Comparison of ENCODE assay signal across 14 cellular contexts in the genomic region with DNA sequence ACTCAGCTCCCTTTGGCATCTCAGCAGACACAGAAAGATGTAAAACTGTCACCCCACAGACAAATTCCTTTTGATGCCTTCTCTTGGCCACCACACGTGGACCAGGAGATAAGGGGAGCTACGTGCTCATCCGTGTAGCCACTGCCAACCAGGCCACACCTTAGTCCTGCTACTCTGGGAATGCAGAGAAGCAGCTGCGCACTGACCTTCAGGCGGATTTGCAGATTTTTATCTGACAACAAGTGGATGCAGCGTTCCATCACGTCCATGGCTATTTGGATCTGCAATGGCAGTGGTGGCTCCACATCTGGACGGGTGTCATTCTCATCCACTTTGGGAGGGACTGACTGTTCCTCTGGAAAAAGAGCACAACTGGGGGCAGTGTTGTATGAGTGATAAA. TPM values are rescaled to one million over a fixed set of nuclear protein-coding genes. Genes with fewer than 3 reads are reported as not detected.
DNase-seq lines count a peak whose midpoint lies in the region; ATAC-seq and TF ChIP-seq lines count a peak whose summit lies in the region.
"Had no signal": no experiment of that assay in that cellular context is flagged by ENCODE, and none has a peak within 500 bp of the region (broad histone marks: within the 10 kb centered on the region; RNA-seq: fewer than 3 reads in every experiment).

No MANE protein-coding gene starts in this region.

- H3K36me3 ChIP-seq in cardiac muscle cell, result peaks cover 20% of the 10 kb centered on the region
- peaks cover 0 to 34% of the 10 kb centered on the region in 2 donors for H3K36me3 ChIP-seq in adrenal gland (replicated peaks in 1 of 2)

- H3K4me3 ChIP-seq in cardiac muscle cell (no peak overlapping the region), adrenal gland (no peak overlapping the region)

- no peak for TF ChIP-seq POLR2A in adrenal gland (IDR thresholded peaks at IDR 0.05)

- H3K27me3 ChIP-seq in cardiac muscle cell (no peaks in the 10 kb centered on the region), adrenal gland (no peaks in the 10 kb centered on the region)

- DNase-seq in cardiac muscle cell (ENCODE audit: low read depth in 1 of 2, low spot score in 1 of 2) (no peak), left ventricle myocardium superior (no peak), adrenal gland (peak in 4 of 7 donors; percentile 30 to 46 (median 38)), lung microvascular endothelial cell (ENCODE audit: low read depth in 2 of 2) (peak; percentile 8 to 21), MV-4-11 (lab: John Stamatoyannopoulos, UW) (no peak)
- DNase-seq in stimulated activated CD4-positive, alpha-beta T cell treated with anti-CD3 and anti-CD28 coated beads, Interleukin-4, amount 100 ng/mL, for 1 hour, result no peak
- DNase-seq: CD4-positive, alpha-beta memory T cell; DMS79 treated with DMSO at 0.1 percent for 48 hours; NCI-H1092 treated with DMSO at 0.1 percent for 48 hours; NCI-H1694; NCI-H2107; Right ventricle myocardium superior had no signal

- no peaks in the 10 kb centered on the region for H3K9me3 ChIP-seq in cardiac muscle cell (ENCODE audit: low read depth)
- H3K9me3 ChIP-seq in adrenal gland (replicated peaks in 1 of 3), result no peaks in the 10 kb centered on the region

- WGBS in adrenal gland, 4 donors, result 66 to 82% (median 71%) methylated on average over 8 of the region's 8 CpGs

- intact Hi-C loops in left ventricle myocardium superior (cut with micrococcal nuclease), result no loop called here
- intact Hi-C loops in adrenal gland (cut with DNase I), result loop anchor here in 1 of 2 donors (10.0 kb wide), 1 partner anchor 438 kb away; no protein-coding TSS in a partner anchor

- peak overlapping the region; percentile 10 for H3K27ac ChIP-seq in cardiac muscle cell
- no peak overlapping the region for H3K27ac ChIP-seq in adrenal gland

- TF ChIP-seq CTCF in cardiac muscle cell (IDR thresholded peaks at IDR 0.05; ENCODE audit: low read depth, low read length), result no peak
- no peak for TF ChIP-seq CTCF in adrenal gland (IDR thresholded peaks at IDR 0.05)

- peaks cover 17% of the 10 kb centered on the region for H3K4me1 ChIP-seq in cardiac muscle cell (ENCODE audit: low read depth)
- H3K4me1 ChIP-seq in adrenal gland (replicated peaks in 1 of 2), result peaks cover 15 to 37% of the 10 kb centered on the region in 2 donors

- ATAC-seq in left ventricle myocardium superior (no peak), HG02938 (IDR thresholded peaks at IDR 0.05; ENCODE audit: unreplicated experiment) (no peak)
- ATAC-seq: Panc1 had no signal

RNA-seq across cellular contexts. Expression of a gene that starts 30.8 kb away (rescaled TPM):
- total RNA-seq in cardiac muscle cell, result 19.0 and 23.0 TPM in 2 replicates
- polyA plus RNA-seq in cardiac muscle cell, result 23.1 and 32.8 TPM in 2 replicates
- 12.5 TPM for total RNA-seq in left ventricle myocardium superior
- total RNA-seq in adrenal gland, result 10 to 100 TPM; 12.7 to 28.0 (median 20.2) TPM
- 10 to 100 TPM; 12.5 to 21.6 (median 15.2) TPM for polyA plus RNA-seq in adrenal gland
- total RNA-seq in lung microvascular endothelial cell, result 12.0 and 14.7 TPM in 2 replicates

RNA-seq across cellular contexts. Expression of a gene that starts 31.1 kb away (rescaled TPM):
- total RNA-seq in cardiac muscle cell (26.2 and 43.5 TPM in 2 replicates), left ventricle myocardium superior (65.3 TPM), adrenal gland (10 to 100 TPM; 16.5 to 36.3 (median 29.4) TPM), lung microvascular endothelial cell (10.0 and 17.5 TPM in 2 replicates)
- polyA plus RNA-seq in cardiac muscle cell (31.0 and 44.5 TPM in 2 replicates), adrenal gland (10 to 100 TPM in 1 of 3 donors, 1 to 10 TPM in 2; 5.9 to 36.4 (median 6.8) TPM)

Comparison
In these comparisons a context has a peak if more than half of its experiments do, and no peak if none do; other contexts are left out.
1. DNase-seq: peak in adrenal gland (4 of 7) and lung microvascular endothelial cell (2 of 2); none in cardiac muscle cell (0 of 2), left ventricle myocardium superior (single experiment), MV-4-11 (single experiment) and stimulated activated CD4-positive, alpha-beta T cell treated with anti-CD3 and anti-CD28 coated beads, Interleukin-4, amount 100 ng/mL, for 1 hour (single experiment).